Comparison of ENCODE assay signal across 7 cellular contexts in genomic region chr5:133216143-133216542, GRCh38.
A peak's percentile ranks its signal among the peaks of the same experiment; 100 is the strongest.
DNase-seq lines count a peak whose midpoint lies in the region; ATAC-seq and TF ChIP-seq lines count a peak whose summit lies in the region.
"Not testable (repeated sequence)": the region's sequence is repeated elsewhere in the genome, so short reads cannot be mapped to it uniquely, and the experiment has no call there.

No MANE protein-coding gene starts in this region.

- TF ChIP-seq CTCF in WTC11 (IDR thresholded peaks at IDR 0.05); fibroblast of villous mesenchyme (IDR thresholded peaks at IDR 0.05; ENCODE audit: insufficient read depth, low read depth, low read length): not testable (repeated sequence)

- POLR2A ChIA-PET in WTC11 (lab: Charles Lee), result not testable (repeated sequence)

- CTCF ChIA-PET in WTC11 (lab: Charles Lee), result not testable (repeated sequence)

- peak; percentile 8 for DNase-seq in EH (ENCODE audit: low read depth)
- DNase-seq in MV-4-11 (lab: John Stamatoyannopoulos, UW), result peak; percentile 11
- DNase-seq in OCI-M1 (lab: John Stamatoyannopoulos, UW), result peak; percentile 54
- peak; percentile 17 for DNase-seq in SW480 (ENCODE audit: low spot score)
- DNase-seq in WTC11 (ENCODE audit: low spot score), result not testable (repeated sequence)
- DNase-seq in fibroblast of villous mesenchyme (ENCODE audit: low read depth), result peak; percentile 20
- DNase-seq in posterior vena cava (ENCODE audit: low spot score), result peak; percentile 7

- not testable (repeated sequence) for H3K27me3 Mint-ChIP-seq in WTC11 (ENCODE audit: low read depth)

- H3K9me3 Mint-ChIP-seq in WTC11, result not testable (repeated sequence)

- not testable (repeated sequence) for H3K36me3 Mint-ChIP-seq in WTC11

- intact Hi-C loops in posterior vena cava (cut with DNase I), result not testable (repeated sequence)

- not testable (repeated sequence) for H3K4me3 Mint-ChIP-seq in WTC11

- H3K4me1 Mint-ChIP-seq in WTC11, result not testable (repeated sequence)

- H3K27ac Mint-ChIP-seq in WTC11, result not testable (repeated sequence)

- not testable (repeated sequence) for ATAC-seq in WTC11

- not testable (repeated sequence) for H3K4me3 ChIP-seq in fibroblast of villous mesenchyme (ENCODE audit: low read depth, low read length)

TF ChIP-seq in WTC11, 78 proteins besides CTCF, POLR2A, EP300 and RAD21:
- TF ChIP-seq GABPB1 (CRISPR knock-in tag; IDR thresholded peaks at IDR 0.05), result peak; percentile 62; the same call in 1 of the 2 replicates
